1 cellular context compared by ENCODE assay signal in the genomic region with DNA sequence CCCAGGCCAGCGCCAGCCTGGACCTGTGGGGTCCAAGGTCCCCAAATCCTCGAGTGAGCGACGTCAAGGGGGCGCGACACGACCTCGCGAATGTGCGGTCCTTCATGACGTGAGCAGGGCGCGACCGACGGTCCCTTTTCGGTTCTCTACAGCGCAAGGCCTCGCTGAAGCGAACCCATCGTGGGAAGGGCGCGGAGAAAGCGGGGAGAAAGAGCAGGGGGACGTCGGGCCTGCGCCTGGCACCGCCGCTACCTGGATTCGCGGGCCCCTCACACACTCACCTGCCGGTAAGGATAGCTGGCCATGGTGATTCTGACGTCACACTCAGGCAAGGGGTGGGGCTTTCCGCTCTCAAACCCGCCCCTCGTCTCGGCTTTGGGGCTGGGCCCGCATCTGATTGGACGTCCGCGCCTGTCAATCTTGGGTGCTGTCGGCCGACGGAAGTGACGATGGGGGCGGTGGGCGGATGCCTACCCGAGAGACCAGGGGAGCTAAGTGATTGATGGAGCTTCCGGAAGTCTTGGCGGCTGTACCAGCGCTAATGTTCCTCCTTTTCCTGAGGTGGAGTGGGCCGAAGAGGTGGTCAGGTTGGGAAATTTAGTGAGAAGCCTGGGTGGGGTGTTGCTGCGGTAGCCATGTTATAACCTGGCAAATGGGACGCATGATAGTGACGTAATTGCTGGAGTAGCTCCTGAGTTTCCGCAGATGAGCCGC.
A peak's percentile ranks its signal among the peaks of the same experiment; 100 is the strongest.
TF ChIP-seq lines count a peak whose summit lies in the region.

A gene with protein sequence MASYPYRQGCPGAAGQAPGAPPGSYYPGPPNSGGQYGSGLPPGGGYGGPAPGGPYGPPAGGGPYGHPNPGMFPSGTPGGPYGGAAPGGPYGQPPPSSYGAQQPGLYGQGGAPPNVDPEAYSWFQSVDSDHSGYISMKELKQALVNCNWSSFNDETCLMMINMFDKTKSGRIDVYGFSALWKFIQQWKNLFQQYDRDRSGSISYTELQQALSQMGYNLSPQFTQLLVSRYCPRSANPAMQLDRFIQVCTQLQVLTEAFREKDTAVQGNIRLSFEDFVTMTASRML (minus strand): TSS at position 317 of the 714 bp plus-strand sequence. CDS start 12 bp downstream, at position 305.

TF ChIP-seq in HepG2, 621 proteins besides CTCF, POLR2A, EP300 and RAD21 (continued from another document and continues in another):
- TF ChIP-seq, protein P1, sequence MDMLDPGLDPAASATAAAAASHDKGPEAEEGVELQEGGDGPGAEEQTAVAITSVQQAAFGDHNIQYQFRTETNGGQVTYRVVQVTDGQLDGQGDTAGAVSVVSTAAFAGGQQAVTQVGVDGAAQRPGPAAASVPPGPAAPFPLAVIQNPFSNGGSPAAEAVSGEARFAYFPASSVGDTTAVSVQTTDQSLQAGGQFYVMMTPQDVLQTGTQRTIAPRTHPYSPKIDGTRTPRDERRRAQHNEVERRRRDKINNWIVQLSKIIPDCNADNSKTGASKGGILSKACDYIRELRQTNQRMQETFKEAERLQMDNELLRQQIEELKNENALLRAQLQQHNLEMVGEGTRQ (IDR thresholded peaks at IDR 0.05; ENCODE audit: low read depth, low read length) = no peak
- TF ChIP-seq, protein P1 (CRISPR knock-in tag; IDR thresholded peaks at IDR 0.05; ENCODE audit: borderline replicate concordance) = no peak
- TF ChIP-seq ZNF616 (CRISPR knock-in tag; IDR thresholded peaks at IDR 0.05; ENCODE audit: low read depth) (peak; percentile 58; the same call in 1 of the 2 replicates), TOE1 (CRISPR knock-in tag; IDR thresholded peaks at IDR 0.05) (0 out of 2 replicates have a peak, but pooled peaks have one; percentile 22), ARID2 (CRISPR knock-in tag; IDR thresholded peaks at IDR 0.05; ENCODE audit: borderline replicate concordance) (0 out of 2 replicates have a peak, but pooled peaks have one; percentile 58), CAMTA2 (CRISPR knock-in tag; IDR thresholded peaks at IDR 0.05; ENCODE audit: borderline replicate concordance) (no peak), ZNF350 (CRISPR knock-in tag; IDR thresholded peaks at IDR 0.05; ENCODE audit: borderline replicate concordance, low read depth) (peak; percentile 91; the same call in 1 of the 2 replicates), WIZ (CRISPR knock-in tag; IDR thresholded peaks at IDR 0.05) (0 out of 2 replicates have a peak, but pooled peaks have one; percentile 39), ZSCAN20 (CRISPR knock-in tag; IDR thresholded peaks at IDR 0.05; ENCODE audit: borderline replicate concordance) (no peak), ZBTB42 (CRISPR knock-in tag; IDR thresholded peaks at IDR 0.05) (0 out of 2 replicates have a peak, but pooled peaks have one; percentile 20), ZNF563 (CRISPR knock-in tag; IDR thresholded peaks at IDR 0.05) (peak; percentile 69; the same call in 1 of the 2 replicates), ZNF782 (CRISPR knock-in tag; IDR thresholded peaks at IDR 0.05; ENCODE audit: borderline replicate concordance) (no peak), ISL2 (CRISPR knock-in tag; IDR thresholded peaks at IDR 0.05) (peak; percentile 49; the same call in 1 of the 2 replicates), TCF12 (IDR thresholded peaks at IDR 0.05) (no peak), TCF12 (CRISPR knock-in tag; IDR thresholded peaks at IDR 0.05) (no peak), U2AF1 (optimal IDR thresholded peaks at IDR 0.05; ENCODE audit: low read depth, low read length) (peak; percentile 73), ZNF713 (CRISPR knock-in tag; IDR thresholded peaks at IDR 0.05) (0 out of 2 replicates have a peak, but pooled peaks have one; percentile 50), PPARG (CRISPR knock-in tag; conservative IDR thresholded peaks at IDR 0.05) (no peak; the same call in 1 of the 2 replicates), ELF3 (CRISPR knock-in tag; IDR thresholded peaks at IDR 0.05) (no peak; the same call in 1 of the 2 replicates), FOXC1 (CRISPR knock-in tag; IDR thresholded peaks at IDR 0.05; ENCODE audit: borderline replicate concordance) (peak; percentile 94), CHD4 (IDR thresholded peaks at IDR 0.05; ENCODE audit: borderline replicate concordance, low read length) (0 out of 2 replicates have a peak, but pooled peaks have one; percentile 43), SRY (CRISPR knock-in tag; IDR thresholded peaks at IDR 0.05) (peak; percentile 95), BRD4 (CRISPR knock-in tag; IDR thresholded peaks at IDR 0.05) (peak; percentile 52), ZNF34 (CRISPR knock-in tag; IDR thresholded peaks at IDR 0.05; ENCODE audit: borderline replicate concordance) (0 out of 2 replicates have a peak, but pooled peaks have one; percentile 75), RARA (CRISPR knock-in tag; IDR thresholded peaks at IDR 0.05) (peak; percentile 35; the same call in 1 of the 2 replicates)
- TF ChIP-seq, protein P2, sequence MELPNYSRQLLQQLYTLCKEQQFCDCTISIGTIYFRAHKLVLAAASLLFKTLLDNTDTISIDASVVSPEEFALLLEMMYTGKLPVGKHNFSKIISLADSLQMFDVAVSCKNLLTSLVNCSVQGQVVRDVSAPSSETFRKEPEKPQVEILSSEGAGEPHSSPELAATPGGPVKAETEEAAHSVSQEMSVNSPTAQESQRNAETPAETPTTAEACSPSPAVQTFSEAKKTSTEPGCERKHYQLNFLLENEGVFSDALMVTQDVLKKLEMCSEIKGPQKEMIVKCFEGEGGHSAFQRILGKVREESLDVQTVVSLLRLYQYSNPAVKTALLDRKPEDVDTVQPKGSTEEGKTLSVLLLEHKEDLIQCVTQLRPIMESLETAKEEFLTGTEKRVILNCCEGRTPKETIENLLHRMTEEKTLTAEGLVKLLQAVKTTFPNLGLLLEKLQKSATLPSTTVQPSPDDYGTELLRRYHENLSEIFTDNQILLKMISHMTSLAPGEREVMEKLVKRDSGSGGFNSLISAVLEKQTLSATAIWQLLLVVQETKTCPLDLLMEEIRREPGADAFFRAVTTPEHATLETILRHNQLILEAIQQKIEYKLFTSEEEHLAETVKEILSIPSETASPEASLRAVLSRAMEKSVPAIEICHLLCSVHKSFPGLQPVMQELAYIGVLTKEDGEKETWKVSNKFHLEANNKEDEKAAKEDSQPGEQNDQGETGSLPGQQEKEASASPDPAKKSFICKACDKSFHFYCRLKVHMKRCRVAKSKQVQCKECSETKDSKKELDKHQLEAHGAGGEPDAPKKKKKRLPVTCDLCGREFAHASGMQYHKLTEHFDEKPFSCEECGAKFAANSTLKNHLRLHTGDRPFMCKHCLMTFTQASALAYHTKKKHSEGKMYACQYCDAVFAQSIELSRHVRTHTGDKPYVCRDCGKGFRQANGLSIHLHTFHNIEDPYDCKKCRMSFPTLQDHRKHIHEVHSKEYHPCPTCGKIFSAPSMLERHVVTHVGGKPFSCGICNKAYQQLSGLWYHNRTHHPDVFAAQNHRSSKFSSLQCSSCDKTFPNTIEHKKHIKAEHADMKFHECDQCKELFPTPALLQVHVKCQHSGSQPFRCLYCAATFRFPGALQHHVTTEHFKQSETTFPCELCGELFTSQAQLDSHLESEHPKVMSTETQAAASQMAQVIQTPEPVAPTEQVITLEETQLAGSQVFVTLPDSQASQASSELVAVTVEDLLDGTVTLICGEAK (IDR thresholded peaks at IDR 0.05) = peak; percentile 70
- TF ChIP-seq, protein P2 (CRISPR knock-in tag; IDR thresholded peaks at IDR 0.05) = peak; percentile 82
- TF ChIP-seq, protein P3, sequence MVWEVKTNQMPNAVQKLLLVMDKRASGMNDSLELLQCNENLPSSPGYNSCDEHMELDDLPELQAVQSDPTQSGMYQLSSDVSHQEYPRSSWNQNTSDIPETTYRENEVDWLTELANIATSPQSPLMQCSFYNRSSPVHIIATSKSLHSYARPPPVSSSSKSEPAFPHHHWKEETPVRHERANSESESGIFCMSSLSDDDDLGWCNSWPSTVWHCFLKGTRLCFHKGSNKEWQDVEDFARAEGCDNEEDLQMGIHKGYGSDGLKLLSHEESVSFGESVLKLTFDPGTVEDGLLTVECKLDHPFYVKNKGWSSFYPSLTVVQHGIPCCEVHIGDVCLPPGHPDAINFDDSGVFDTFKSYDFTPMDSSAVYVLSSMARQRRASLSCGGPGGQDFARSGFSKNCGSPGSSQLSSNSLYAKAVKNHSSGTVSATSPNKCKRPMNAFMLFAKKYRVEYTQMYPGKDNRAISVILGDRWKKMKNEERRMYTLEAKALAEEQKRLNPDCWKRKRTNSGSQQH (CRISPR knock-in tag; IDR thresholded peaks at IDR 0.05; ENCODE audit: low read depth) = no peak
- TF ChIP-seq, protein P4, sequence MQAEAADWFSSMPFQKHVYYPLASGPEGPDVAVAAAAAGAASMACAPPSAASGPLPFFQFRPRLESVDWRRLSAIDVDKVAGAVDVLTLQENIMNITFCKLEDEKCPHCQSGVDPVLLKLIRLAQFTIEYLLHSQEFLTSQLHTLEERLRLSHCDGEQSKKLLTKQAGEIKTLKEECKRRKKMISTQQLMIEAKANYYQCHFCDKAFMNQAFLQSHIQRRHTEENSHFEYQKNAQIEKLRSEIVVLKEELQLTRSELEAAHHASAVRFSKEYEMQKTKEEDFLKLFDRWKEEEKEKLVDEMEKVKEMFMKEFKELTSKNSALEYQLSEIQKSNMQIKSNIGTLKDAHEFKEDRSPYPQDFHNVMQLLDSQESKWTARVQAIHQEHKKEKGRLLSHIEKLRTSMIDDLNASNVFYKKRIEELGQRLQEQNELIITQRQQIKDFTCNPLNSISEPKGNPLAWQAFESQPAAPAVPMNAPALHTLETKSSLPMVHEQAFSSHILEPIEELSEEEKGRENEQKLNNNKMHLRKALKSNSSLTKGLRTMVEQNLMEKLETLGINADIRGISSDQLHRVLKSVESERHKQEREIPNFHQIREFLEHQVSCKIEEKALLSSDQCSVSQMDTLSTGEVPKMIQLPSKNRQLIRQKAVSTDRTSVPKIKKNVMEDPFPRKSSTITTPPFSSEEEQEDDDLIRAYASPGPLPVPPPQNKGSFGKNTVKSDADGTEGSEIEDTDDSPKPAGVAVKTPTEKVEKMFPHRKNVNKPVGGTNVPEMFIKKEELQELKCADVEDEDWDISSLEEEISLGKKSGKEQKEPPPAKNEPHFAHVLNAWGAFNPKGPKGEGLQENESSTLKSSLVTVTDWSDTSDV (CRISPR knock-in tag; IDR thresholded peaks at IDR 0.05) = no peak
- TF ChIP-seq, protein P5, sequence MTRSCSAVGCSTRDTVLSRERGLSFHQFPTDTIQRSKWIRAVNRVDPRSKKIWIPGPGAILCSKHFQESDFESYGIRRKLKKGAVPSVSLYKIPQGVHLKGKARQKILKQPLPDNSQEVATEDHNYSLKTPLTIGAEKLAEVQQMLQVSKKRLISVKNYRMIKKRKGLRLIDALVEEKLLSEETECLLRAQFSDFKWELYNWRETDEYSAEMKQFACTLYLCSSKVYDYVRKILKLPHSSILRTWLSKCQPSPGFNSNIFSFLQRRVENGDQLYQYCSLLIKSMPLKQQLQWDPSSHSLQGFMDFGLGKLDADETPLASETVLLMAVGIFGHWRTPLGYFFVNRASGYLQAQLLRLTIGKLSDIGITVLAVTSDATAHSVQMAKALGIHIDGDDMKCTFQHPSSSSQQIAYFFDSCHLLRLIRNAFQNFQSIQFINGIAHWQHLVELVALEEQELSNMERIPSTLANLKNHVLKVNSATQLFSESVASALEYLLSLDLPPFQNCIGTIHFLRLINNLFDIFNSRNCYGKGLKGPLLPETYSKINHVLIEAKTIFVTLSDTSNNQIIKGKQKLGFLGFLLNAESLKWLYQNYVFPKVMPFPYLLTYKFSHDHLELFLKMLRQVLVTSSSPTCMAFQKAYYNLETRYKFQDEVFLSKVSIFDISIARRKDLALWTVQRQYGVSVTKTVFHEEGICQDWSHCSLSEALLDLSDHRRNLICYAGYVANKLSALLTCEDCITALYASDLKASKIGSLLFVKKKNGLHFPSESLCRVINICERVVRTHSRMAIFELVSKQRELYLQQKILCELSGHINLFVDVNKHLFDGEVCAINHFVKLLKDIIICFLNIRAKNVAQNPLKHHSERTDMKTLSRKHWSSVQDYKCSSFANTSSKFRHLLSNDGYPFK (CRISPR knock-in tag; IDR thresholded peaks at IDR 0.05; ENCODE audit: borderline replicate concordance) = peak; percentile 90; the same call in 1 of the 2 replicates
- TF ChIP-seq, protein P6, sequence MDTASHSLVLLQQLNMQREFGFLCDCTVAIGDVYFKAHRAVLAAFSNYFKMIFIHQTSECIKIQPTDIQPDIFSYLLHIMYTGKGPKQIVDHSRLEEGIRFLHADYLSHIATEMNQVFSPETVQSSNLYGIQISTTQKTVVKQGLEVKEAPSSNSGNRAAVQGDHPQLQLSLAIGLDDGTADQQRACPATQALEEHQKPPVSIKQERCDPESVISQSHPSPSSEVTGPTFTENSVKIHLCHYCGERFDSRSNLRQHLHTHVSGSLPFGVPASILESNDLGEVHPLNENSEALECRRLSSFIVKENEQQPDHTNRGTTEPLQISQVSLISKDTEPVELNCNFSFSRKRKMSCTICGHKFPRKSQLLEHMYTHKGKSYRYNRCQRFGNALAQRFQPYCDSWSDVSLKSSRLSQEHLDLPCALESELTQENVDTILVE (CRISPR knock-in tag; IDR thresholded peaks at IDR 0.05) = peak; percentile 61; the same call in 1 of the 2 replicates
